Comparison of ENCODE assay signal across 25 cellular contexts in genomic region chr11:23944939-23945338, GRCh38.
"Had no signal": no experiment of that assay in that cellular context is flagged by ENCODE, and none has a peak within 500 bp of the region (broad histone marks: within the 10 kb centered on the region; RNA-seq: fewer than 3 reads in every experiment).

No MANE protein-coding gene starts in this region.

- H3K4me3 ChIP-seq: ascending aorta, cardiac muscle cell had no signal

- H3K4me1 ChIP-seq: ascending aorta had no signal

- H3K4me3 Mint-ChIP-seq: activated CD4-positive, alpha-beta T cell treated with anti-CD3 and anti-CD28 coated beads, Interleukin-2, amount 10 ng/mL, durations not matched to agents 24 days and 14 days; activated CD8-positive, alpha-beta T cell treated with anti-CD3 and anti-CD28 coated beads, Interleukin-2, amount 10 ng/mL, durations not matched to agents 7 days and 5 days; activated naive CD4-positive, alpha-beta T cell treated with anti-CD3 and anti-CD28 coated beads, Interleukin-2, amount 50 U/mL, for 24 hours; activated naive CD8-positive, alpha-beta T cell treated with anti-CD3 and anti-CD28 coated beads, Interleukin-2, amount 10 ng/mL, durations not matched to agents 7 days and 5 days; activated T-cell treated with anti-CD3 and anti-CD28 coated beads, Interleukin-2, amount 50 U/mL, for 24 hours; T-helper 1 cell treated with Interleukin-12 subunit alpha and Interleukin-12 subunit beta and Interleukin-4 antibody, amounts not matched to agents 30 μg/mL and 1 μg/mL, for 36 hours; T-helper 2 cell treated with Interferon-gamma antibody and Interleukin-4, amounts not matched to agents 5 μg/mL and 100 μg/mL, for 36 hours had no signal

- H3K27me3 Mint-ChIP-seq: activated CD4-positive, alpha-beta T cell treated with anti-CD3 and anti-CD28 coated beads, Interleukin-2, amount 10 ng/mL, durations not matched to agents 24 days and 14 days; activated naive CD4-positive, alpha-beta T cell treated with anti-CD3 and anti-CD28 coated beads, Interleukin-2, amount 50 U/mL, for 24 hours; activated naive CD8-positive, alpha-beta T cell treated with anti-CD3 and anti-CD28 coated beads, Interleukin-2, amount 10 ng/mL, durations not matched to agents 7 days and 5 days; activated T-cell treated with anti-CD3 and anti-CD28 coated beads, Interleukin-2, amount 50 U/mL, for 24 hours had no signal

- H3K27me3 ChIP-seq: ascending aorta, cardiac muscle cell had no signal

- ATAC-seq: activated CD8-positive, alpha-beta T cell treated with anti-CD3 and anti-CD28 coated beads, Interleukin-2, amount 10 ng/mL, durations not matched to agents 7 days and 5 days; Panc1 had no signal

- H3K4me1 Mint-ChIP-seq: activated CD4-positive, alpha-beta T cell treated with anti-CD3 and anti-CD28 coated beads, Interleukin-2, amount 10 ng/mL, durations not matched to agents 24 days and 14 days; activated naive CD4-positive, alpha-beta T cell treated with anti-CD3 and anti-CD28 coated beads, Interleukin-2, amount 50 U/mL, for 24 hours; activated naive CD8-positive, alpha-beta T cell treated with anti-CD3 and anti-CD28 coated beads, Interleukin-2, amount 10 ng/mL, durations not matched to agents 7 days and 5 days had no signal

- H3K27ac ChIP-seq: ascending aorta, cardiac muscle cell had no signal

- H3K36me3 Mint-ChIP-seq: activated naive CD4-positive, alpha-beta T cell treated with anti-CD3 and anti-CD28 coated beads, Interleukin-2, amount 50 U/mL, for 24 hours; activated naive CD8-positive, alpha-beta T cell treated with anti-CD3 and anti-CD28 coated beads, Interleukin-2, amount 10 ng/mL, durations not matched to agents 7 days and 5 days had no signal

- H3K36me3 ChIP-seq: ascending aorta, cardiac muscle cell had no signal

- H3K9me3 ChIP-seq: ascending aorta had no signal

- H3K9me3 Mint-ChIP-seq: activated naive CD4-positive, alpha-beta T cell treated with anti-CD3 and anti-CD28 coated beads, Interleukin-2, amount 50 U/mL, for 24 hours; activated T-cell treated with anti-CD3 and anti-CD28 coated beads, Interleukin-2, amount 50 U/mL, for 24 hours had no signal

- H3K27ac Mint-ChIP-seq: activated CD4-positive, alpha-beta T cell treated with anti-CD3 and anti-CD28 coated beads, Interleukin-2, amount 10 ng/mL, durations not matched to agents 24 days and 14 days; activated CD8-positive, alpha-beta T cell treated with anti-CD3 and anti-CD28 coated beads, Interleukin-2, amount 10 ng/mL, durations not matched to agents 7 days and 5 days; activated naive CD4-positive, alpha-beta T cell treated with anti-CD3 and anti-CD28 coated beads, Interleukin-2, amount 50 U/mL, for 24 hours; activated naive CD8-positive, alpha-beta T cell treated with anti-CD3 and anti-CD28 coated beads, Interleukin-2, amount 10 ng/mL, durations not matched to agents 7 days and 5 days; activated T-cell treated with anti-CD3 and anti-CD28 coated beads, Interleukin-2, amount 50 U/mL, for 24 hours; activated T-helper 2 cell treated with anti-CD3 and anti-CD28 coated beads, Interferon-gamma antibody, Interleukin-2, Interleukin-4, amounts not matched to agents 10 μg/mL and 5 μg/mL and 100 μg/mL, durations not matched to agents 14 hours and 24 hours and 36 hours; T-helper 1 cell treated with Interleukin-12 subunit alpha and Interleukin-12 subunit beta and Interleukin-4 antibody, amounts not matched to agents 30 μg/mL and 1 μg/mL, for 36 hours; T-helper 2 cell treated with Interferon-gamma antibody and Interleukin-4, amounts not matched to agents 5 μg/mL and 100 μg/mL, for 36 hours had no signal

- DNase-seq: activated CD4-positive, alpha-beta T cell treated with anti-CD3 and anti-CD28 coated beads, Interleukin-2, amount 10 ng/mL, durations not matched to agents 24 days and 14 days; activated CD4-positive, alpha-beta T cell treated with anti-CD3 and anti-CD28 coated beads, Interleukin-2, amount 50 U/mL, for 4 hours; activated CD8-positive, alpha-beta T cell treated with anti-CD3 and anti-CD28 coated beads, Interleukin-2, amount 10 ng/mL, durations not matched to agents 7 days and 5 days; activated gamma-delta T cell; activated naive CD4-positive, alpha-beta T cell treated with Interleukin-2 at 50 U/mL for 16 hours; activated naive CD8-positive, alpha-beta T cell treated with anti-CD3 and anti-CD28 coated beads, Interleukin-2, amount 10 ng/mL, durations not matched to agents 7 days and 5 days; activated T-cell treated with anti-CD3 and anti-CD28 coated beads, Interleukin-2, amount 50 U/mL, for 24 hours; amygdala; Karpas-422; KBM-7; NCI-H1092; NCI-H1436 treated with DMSO at 0.1 percent for 48 hours; NCI-H1694 treated with DMSO at 0.1 percent for 48 hours; NCI-H2029; NCI-H345; NCI-H524 treated with DMSO at 0.1 percent for 48 hours; SIG-M5; SW 1271 had no signal
